20 cellular contexts compared by ENCODE assay signal in genomic region chr13:40403509-40404241, GRCh38.
DNase-seq lines count a peak whose midpoint lies in the region; ATAC-seq, FAIRE-seq and TF ChIP-seq lines count a peak whose summit lies in the region.
"Had no signal": no experiment of that assay in that cellular context is flagged by ENCODE, and none has a peak within 500 bp of the region (broad histone marks: within the 10 kb centered on the region; RNA-seq: fewer than 3 reads in every experiment).

No MANE protein-coding gene starts in this region.

- peaks cover 47% of the 10 kb centered on the region for H3K4me1 Mint-ChIP-seq in stimulated activated memory B cell treated with anti-CD40 and anti-IgM and Interleukin-4, amounts not matched to agents 10 μg/mL and 1 μg/mL and 100 μg/mL, for 72 hours

- DNase-seq in brain microvascular endothelial cell (no peak), coronary artery (ENCODE audit: low spot score) (no peak), NCI-H1105 (lab: John Stamatoyannopoulos, UW) (no peak), RCC 7860 (ENCODE audit: low spot score) (no peak)
- DNase-seq: amniotic stem cell; H7; naive thymus-derived CD8-positive, alpha-beta T cell; NCI-H1930; NCI-H510A treated with DMSO at 0.1 percent for 48 hours; OCI-M1; stimulated activated CD4-positive, alpha-beta T cell treated with anti-CD3 and anti-CD28 coated beads, Interleukin-2, amount 100 ng/mL, for 48 hours; SW 1271 had no signal

- POLR2A ChIA-PET in HEK293 (lab: Yijun Ruan, JAX) = no interaction called here

- H3K4me1 ChIP-seq in HEK293 (ENCODE audit: control insufficient read depth, insufficient read depth, low read length) (no peaks in the 10 kb centered on the region), mesodermal cell (ENCODE audit: control insufficient read depth, insufficient read depth, low read length, poor library complexity, severe bottlenecking) (peaks cover 15% of the 10 kb centered on the region)

- H3K27ac ChIP-seq in HEK293 (ENCODE audit: extremely low read depth, low read depth, low read length) = no peak overlapping the region
- peak overlapping the region; percentile 89 for H3K27ac ChIP-seq in brain microvascular endothelial cell
- peak overlapping the region; percentile 75 for H3K27ac ChIP-seq in mesodermal cell (ENCODE audit: low read depth, low read length, severe bottlenecking)
- peak overlapping the region in 1 of 2 donors; percentile 76 for H3K27ac ChIP-seq in coronary artery
- H3K27ac ChIP-seq: epithelial cell of prostate, VCaP had no signal

- no peak overlapping the region for H3K4me3 ChIP-seq in HEK293 (ENCODE audit: low read depth, low read length)
- H3K4me3 ChIP-seq in brain microvascular endothelial cell (ENCODE audit: low read depth, low read length) = no peak overlapping the region
- H3K4me3 ChIP-seq in mesodermal cell (ENCODE audit: extremely low read depth, insufficient read depth, low read length, poor library complexity, severe bottlenecking) = no peak overlapping the region
- no peak overlapping the region for H3K4me3 ChIP-seq in coronary artery

- H3K36me3 Mint-ChIP-seq in stimulated activated memory B cell treated with anti-CD40 and anti-IgM and Interleukin-4, amounts not matched to agents 10 μg/mL and 1 μg/mL and 100 μg/mL, for 72 hours = no peaks in the 10 kb centered on the region
- H3K36me3 Mint-ChIP-seq: naive thymus-derived CD8-positive, alpha-beta T cell had no signal

- CTCF ChIA-PET in HEK293 (lab: Yijun Ruan, JAX) = no interaction called here

- peak overlapping the region; percentile 68 for H3K27ac Mint-ChIP-seq in stimulated activated memory B cell treated with anti-CD40 and anti-IgM and Interleukin-4, amounts not matched to agents 10 μg/mL and 1 μg/mL and 100 μg/mL, for 72 hours

- no peaks in the 10 kb centered on the region for H3K27me3 Mint-ChIP-seq in stimulated activated memory B cell treated with anti-CD40 and anti-IgM and Interleukin-4, amounts not matched to agents 10 μg/mL and 1 μg/mL and 100 μg/mL, for 72 hours
- H3K27me3 Mint-ChIP-seq: naive thymus-derived CD8-positive, alpha-beta T cell had no signal

- no peak for FAIRE-seq in RCC 7860 (lab: Jason Lieb, UNC)
- FAIRE-seq: colon, HTR-8/SVneo had no signal

- H3K9me3 Mint-ChIP-seq in stimulated activated memory B cell treated with anti-CD40 and anti-IgM and Interleukin-4, amounts not matched to agents 10 μg/mL and 1 μg/mL and 100 μg/mL, for 72 hours = no peaks in the 10 kb centered on the region

- no peak for ATAC-seq in stimulated activated memory B cell treated with anti-CD40 and anti-IgM and Interleukin-4, amounts not matched to agents 10 μg/mL and 1 μg/mL and 100 μg/mL, for 72 hours
- no peak for ATAC-seq in GM19395 (IDR thresholded peaks at IDR 0.05; ENCODE audit: unreplicated experiment)
- ATAC-seq: naive thymus-derived CD8-positive, alpha-beta T cell had no signal

- H3K36me3 ChIP-seq in HEK293 (ENCODE audit: control insufficient read depth in 2 of 2, insufficient read depth in 1 of 2, low read length in 2 of 2) = no peaks in the 10 kb centered on the region
- no peaks in the 10 kb centered on the region for H3K36me3 ChIP-seq in brain microvascular endothelial cell (replicated peaks)
- H3K36me3 ChIP-seq in mesodermal cell (ENCODE audit: control insufficient read depth, insufficient read depth, low read length) = no peaks in the 10 kb centered on the region

- H3K4me3 Mint-ChIP-seq in stimulated activated memory B cell treated with anti-CD40 and anti-IgM and Interleukin-4, amounts not matched to agents 10 μg/mL and 1 μg/mL and 100 μg/mL, for 72 hours = peak overlapping the region; percentile 16

- no peaks in the 10 kb centered on the region for H3K27me3 ChIP-seq in brain microvascular endothelial cell (replicated peaks)

- in situ Hi-C loops in brain microvascular endothelial cell (cut with HindIII; ENCODE audit: low pct_ligation_motif_present, low sequenced_read_pairs) = no loop called here

- TF ChIP-seq CTCF in HEK293 (tag by site-specific recombination; IDR thresholded peaks at IDR 0.05) (no peak), brain microvascular endothelial cell (IDR thresholded peaks at IDR 0.05; ENCODE audit: low read depth, low read length, missing control alignments) (no peak), coronary artery (IDR thresholded peaks at IDR 0.05) (no peak)

- 92 to 96% methylated on average over 12 to 13 of the region's 17 CpGs for WGBS in mesodermal cell (ENCODE audit: insufficient coverage in 2 of 2), 2 experiments

- H3K9me3 ChIP-seq in HEK293 (ENCODE audit: control insufficient read depth, insufficient read depth, low read depth, low read length) = no peaks in the 10 kb centered on the region
- H3K9me3 ChIP-seq in mesodermal cell (ENCODE audit: control insufficient read depth, low read length) = no peaks in the 10 kb centered on the region

TF ChIP-seq in HEK293, 187 proteins besides CTCF, POLR2A, EP300 and RAD21:
- no peak for TF ChIP-seq ZNF510 (tag by site-specific recombination; IDR thresholded peaks at IDR 0.05; ENCODE audit: insufficient replicate concordance)
- TF ChIP-seq PRDM1 (tag by site-specific recombination; IDR thresholded peaks at IDR 0.05) = peak; percentile 53; the same call in 1 of the 2 replicates
- no peak for TF ChIP-seq ZNF157 (tag by site-specific recombination; IDR thresholded peaks at IDR 0.05)
- TF ChIP-seq ZNF223 (tag by site-specific recombination; IDR thresholded peaks at IDR 0.05) = no peak
- TF ChIP-seq ZNF423 (tag by site-specific recombination; IDR thresholded peaks at IDR 0.05) = no peak
- no peak for TF ChIP-seq ZBTB26 (tag by site-specific recombination; optimal IDR thresholded peaks at IDR 0.05)
- no peak for TF ChIP-seq ZNF513 (tag by site-specific recombination; IDR thresholded peaks at IDR 0.05)
